In genomic region chr9:121992571-121993212, GRCh38 we compare ENCODE assay signal across 8 cellular contexts.
A peak's percentile ranks its signal among the peaks of the same experiment; 100 is the strongest.
DNase-seq lines count a peak whose midpoint lies in the region; ATAC-seq and TF ChIP-seq lines count a peak whose summit lies in the region.

No MANE protein-coding gene starts in this region.

- BruUV-seq in PC-3 (replicated peaks; lab: Mats Ljungman, UMichigan): no TSS peak

- H3K27ac ChIP-seq in PC-3 (ENCODE audit: low read length) (no peak overlapping the region), prostate gland (no peak overlapping the region)

- CTCF ChIA-PET in PC-3 (lab: Charles Lee): no interaction called here

- H3F3A ChIP-seq in PC-3 (ENCODE audit: low read length, unreplicated experiment): no peaks in the 10 kb centered on the region

- DNase-seq in NCI-H187 (lab: John Stamatoyannopoulos, UW): peak; percentile 20 to 55
- DNase-seq in NCI-H187 treated with DMSO at 0.1 percent for 48 hours (lab: John Stamatoyannopoulos, UW): no peak
- DNase-seq in KG1 (lab: John Stamatoyannopoulos, UW): peak; percentile 70
- peak; percentile 78 for DNase-seq in PC-3
- DNase-seq in activated naive CD8-positive, alpha-beta T cell treated with anti-CD3 and anti-CD28 coated beads for 36 hours: peak; percentile 21
- peak; percentile 71 for DNase-seq in Right ventricle myocardium superior
- peak; percentile 74 for DNase-seq in prostate gland (ENCODE audit: low spot score)

- TF ChIP-seq POLR2A in prostate gland (IDR thresholded peaks at IDR 0.05): no peak

- no peaks in the 10 kb centered on the region for H3K9me3 ChIP-seq in PC-3 (ENCODE audit: low read length)
- no peaks in the 10 kb centered on the region for H3K9me3 ChIP-seq in prostate gland

- H3K4me1 ChIP-seq in PC-3 (ENCODE audit: insufficient read depth, low read length): no peaks in the 10 kb centered on the region
- no peaks in the 10 kb centered on the region for H3K4me1 ChIP-seq in prostate gland (replicated peaks)

- no peaks in the 10 kb centered on the region for H3K4me1 Mint-ChIP-seq in activated naive CD8-positive, alpha-beta T cell treated with anti-CD3 and anti-CD28 coated beads for 36 hours

- intact Hi-C loops in PC-3 (cut with micrococcal nuclease) (loop anchor here (2.0 to 10.0 kb wide), 4 partner anchors 55 to 306 kb away; no protein-coding TSS in a partner anchor), Right ventricle myocardium superior (cut with DNase I) (loop anchor here (5.0 to 10.0 kb wide), 4 partner anchors 238 to 445 kb away; no protein-coding TSS in a partner anchor), prostate gland (cut with DNase I) (loop anchor here (2.0 to 5.0 kb wide), 4 partner anchors 250 to 446 kb away; no protein-coding TSS in a partner anchor)

- H3K27me3 ChIP-seq in PC-3 (ENCODE audit: low read length) (no peaks in the 10 kb centered on the region), prostate gland (replicated peaks; ENCODE audit: insufficient read depth) (no peaks in the 10 kb centered on the region)

- ATAC-seq in PC-3 (peak; percentile 94), Right ventricle myocardium superior (ENCODE audit: poor library complexity) (peak; percentile 85), GM21447 (IDR thresholded peaks at IDR 0.05; ENCODE audit: unreplicated experiment) (no peak)

- H3K36me3 Mint-ChIP-seq in activated naive CD8-positive, alpha-beta T cell treated with anti-CD3 and anti-CD28 coated beads for 36 hours: peaks cover 5% of the 10 kb centered on the region

- no peak overlapping the region for H3K4me2 ChIP-seq in PC-3 (ENCODE audit: low read length)

- no peak overlapping the region for H3K9ac ChIP-seq in PC-3 (ENCODE audit: low read length)

- H3K27me3 Mint-ChIP-seq in activated naive CD8-positive, alpha-beta T cell treated with anti-CD3 and anti-CD28 coated beads for 36 hours: peaks cover 3% of the 10 kb centered on the region

- H3K9me3 Mint-ChIP-seq in activated naive CD8-positive, alpha-beta T cell treated with anti-CD3 and anti-CD28 coated beads for 36 hours: no peaks in the 10 kb centered on the region

- H4K20me1 ChIP-seq in PC-3 (ENCODE audit: low read length): no peaks in the 10 kb centered on the region

- no peaks in the 10 kb centered on the region for H3K79me2 ChIP-seq in PC-3 (ENCODE audit: low read length)

- no peak overlapping the region for H2AFZ ChIP-seq in PC-3 (ENCODE audit: low read length)

- TF ChIP-seq CTCF in PC-3 (conservative IDR thresholded peaks at IDR 0.05; ENCODE audit: low read depth, low read length): peak; percentile 82
- peak; percentile 57 to 95 (median 86) for TF ChIP-seq CTCF in prostate gland (IDR thresholded peaks at IDR 0.05)

- no peaks in the 10 kb centered on the region for H3K9me2 ChIP-seq in PC-3 (replicated peaks; ENCODE audit: low read length)

- H3K4me3 Mint-ChIP-seq in activated naive CD8-positive, alpha-beta T cell treated with anti-CD3 and anti-CD28 coated beads for 36 hours: no peak overlapping the region

- H3K4me3 ChIP-seq in PC-3 (ENCODE audit: low read length) (no peak overlapping the region), prostate gland (no peak overlapping the region)

- POLR2A ChIA-PET in PC-3 (lab: Charles Lee; ENCODE audit: unreplicated experiment): no interaction called here

- no peak overlapping the region for H3K27ac Mint-ChIP-seq in activated naive CD8-positive, alpha-beta T cell treated with anti-CD3 and anti-CD28 coated beads for 36 hours

- H3K36me3 ChIP-seq in PC-3 (ENCODE audit: low read depth, low read length) (no peaks in the 10 kb centered on the region), prostate gland (no peaks in the 10 kb centered on the region)

- WGBS in prostate gland: 2% methylated on average over 8 of the region's 8 CpGs
